Comparison of ENCODE assay signal across 26 cellular contexts in the genomic region with DNA sequence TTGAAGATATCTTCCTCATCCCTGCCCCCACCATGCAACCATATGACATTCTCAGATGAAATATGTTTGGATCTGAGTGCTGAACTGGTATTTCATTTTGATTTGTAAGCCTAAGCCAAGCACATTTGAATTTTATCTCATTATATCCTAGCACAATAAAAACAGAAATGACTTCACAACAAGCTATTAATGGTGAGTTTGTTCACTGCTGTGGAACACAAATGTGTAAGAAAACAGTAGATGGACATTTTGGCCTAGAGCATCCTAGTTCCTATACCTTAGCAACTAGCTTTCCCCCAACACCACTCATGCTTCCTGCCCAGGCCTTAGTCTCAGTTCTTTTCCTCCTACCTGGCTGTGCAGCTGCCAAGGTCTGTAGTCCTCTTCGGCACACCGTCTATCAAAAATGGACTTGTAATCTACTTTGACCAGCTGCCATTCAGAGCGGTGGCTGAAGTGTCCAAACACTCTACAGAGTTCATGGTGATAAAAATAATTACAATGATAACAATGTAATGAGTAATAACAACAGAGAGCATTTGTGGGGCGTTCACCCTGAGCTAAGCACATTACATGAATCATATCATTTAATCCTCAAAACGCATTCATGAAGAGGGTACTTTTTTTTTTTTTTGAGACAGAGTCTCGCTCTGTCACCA.
"Had no signal": no experiment of that assay in that cellular context is flagged by ENCODE, and none has a peak within 500 bp of the region (broad histone marks: within the 10 kb centered on the region; RNA-seq: fewer than 3 reads in every experiment).

No MANE protein-coding gene starts in this region.

- ATAC-seq: activated CD4-positive, CD25-positive, alpha-beta regulatory T cell treated with anti-CD3 and anti-CD28 coated beads, Interleukin-2, amount 50 U/mL, for 24 hours; activated CD8-positive, alpha-beta T cell treated with anti-CD3 and anti-CD28 coated beads, Interleukin-2, amount 10 ng/mL, durations not matched to agents 7 days and 5 days had no signal

- H3K9me3 Mint-ChIP-seq: activated naive CD8-positive, alpha-beta T cell treated with anti-CD3 and anti-CD28 coated beads, Interleukin-2, amount 10 ng/mL, durations not matched to agents 7 days and 5 days had no signal

- H3K4me1 Mint-ChIP-seq: activated naive CD8-positive, alpha-beta T cell treated with anti-CD3 and anti-CD28 coated beads, Interleukin-2, amount 10 ng/mL, durations not matched to agents 7 days and 5 days; IgD-negative memory B cell had no signal

- H3K4me1 ChIP-seq: adrenal gland, breast epithelium, Peyer's patch had no signal

- H3K36me3 ChIP-seq: adrenal gland, breast epithelium, Peyer's patch had no signal

- H3K9me3 ChIP-seq: adrenal gland, breast epithelium, Peyer's patch had no signal

- H3K27me3 ChIP-seq: adrenal gland, breast epithelium, Peyer's patch had no signal

- H3K27ac Mint-ChIP-seq: activated CD8-positive, alpha-beta T cell treated with anti-CD3 and anti-CD28 coated beads, Interleukin-2, amount 10 ng/mL, durations not matched to agents 7 days and 5 days; activated naive CD8-positive, alpha-beta T cell treated with anti-CD3 and anti-CD28 coated beads, Interleukin-2, amount 10 ng/mL, durations not matched to agents 7 days and 5 days; IgD-negative memory B cell; T-helper 1 cell treated with Interleukin-12 subunit alpha and Interleukin-12 subunit beta and Interleukin-4 antibody, amounts not matched to agents 30 μg/mL and 1 μg/mL, for 36 hours had no signal

- H3K36me3 Mint-ChIP-seq: activated naive CD8-positive, alpha-beta T cell treated with anti-CD3 and anti-CD28 coated beads, Interleukin-2, amount 10 ng/mL, durations not matched to agents 7 days and 5 days; IgD-negative memory B cell had no signal

- H3K4me3 Mint-ChIP-seq: activated CD8-positive, alpha-beta T cell treated with anti-CD3 and anti-CD28 coated beads, Interleukin-2, amount 10 ng/mL, durations not matched to agents 7 days and 5 days; activated naive CD8-positive, alpha-beta T cell treated with anti-CD3 and anti-CD28 coated beads, Interleukin-2, amount 10 ng/mL, durations not matched to agents 7 days and 5 days; IgD-negative memory B cell; T-helper 1 cell treated with Interleukin-12 subunit alpha and Interleukin-12 subunit beta and Interleukin-4 antibody, amounts not matched to agents 30 μg/mL and 1 μg/mL, for 36 hours had no signal

- DNase-seq: activated CD4-positive, alpha-beta T cell treated with anti-CD3 and anti-CD28 coated beads for 4 hours; activated CD8-positive, alpha-beta memory T cell treated with anti-CD3 and anti-CD28 coated beads, Interleukin-2, amount 50 U/mL, for 48 hours; activated CD8-positive, alpha-beta T cell treated with anti-CD3 and anti-CD28 coated beads, Interleukin-2, amount 10 ng/mL, durations not matched to agents 7 days and 5 days; activated naive CD4-positive, alpha-beta T cell treated with anti-CD3 and anti-CD28 coated beads, Interleukin-2, amount 50 U/mL, for 16 hours; activated naive CD8-positive, alpha-beta T cell treated with anti-CD3 and anti-CD28 coated beads, Interleukin-2, amount 10 ng/mL, durations not matched to agents 7 days and 5 days; activated T-cell treated with anti-CD3 and anti-CD28 coated beads, Interleukin-2, amount 50 U/mL, for 1 hour; adrenal gland; anterior cingulate cortex; central memory CD4-positive, alpha-beta T cell; KG1; MV-4-11; NCI-H1092 treated with DMSO at 0.1 percent for 48 hours; NCI-H1436 treated with DMSO at 0.1 percent for 48 hours; NCI-H187; NCI-H2081; NCI-H510A treated with DMSO at 0.1 percent for 48 hours; NCI-H774; NK-92 treated with Interleukin-12 subunit alpha and Interleukin-12 subunit beta, amount 100 ng/mL, for 24 hours; OCI-M1; Peyer's patch; SHP77 treated with DMSO at 0.1 percent for 48 hours had no signal

- H3K27ac ChIP-seq: adrenal gland, breast epithelium, Peyer's patch, RWPE1 had no signal

- H3K4me3 ChIP-seq: adrenal gland, breast epithelium, Peyer's patch had no signal

- H3K27me3 Mint-ChIP-seq: activated naive CD8-positive, alpha-beta T cell treated with anti-CD3 and anti-CD28 coated beads, Interleukin-2, amount 10 ng/mL, durations not matched to agents 7 days and 5 days; IgD-negative memory B cell had no signal
